In the genomic region with DNA sequence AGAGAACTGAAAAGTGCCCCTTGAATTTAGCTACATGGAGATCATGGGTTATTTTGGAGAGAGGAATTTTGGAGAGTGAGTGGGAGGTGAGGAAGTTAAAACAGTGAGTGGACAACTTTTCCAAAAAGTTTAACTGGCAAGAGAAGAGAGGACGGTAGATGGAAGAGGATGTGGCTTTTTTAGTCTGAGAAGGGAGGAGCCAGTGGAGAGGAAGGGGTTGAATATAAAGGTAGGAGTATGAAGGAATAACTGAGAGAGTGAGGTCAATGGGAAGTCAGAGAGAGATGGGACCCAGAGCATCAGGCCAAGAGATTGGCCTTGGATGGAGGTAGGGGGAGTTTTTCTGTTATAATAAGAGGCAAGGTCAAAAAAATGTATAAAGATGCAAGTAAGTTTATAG, we compare ENCODE assay signal across 16 cellular contexts.
DNase-seq lines count a peak whose midpoint lies in the region; ATAC-seq and TF ChIP-seq lines count a peak whose summit lies in the region.
"Had no signal": no experiment of that assay in that cellular context is flagged by ENCODE, and none has a peak within 500 bp of the region (broad histone marks: within the 10 kb centered on the region; RNA-seq: fewer than 3 reads in every experiment).

No MANE protein-coding gene starts in this region.

- in situ Hi-C loops in KBM-7 (cut with MboI; ENCODE audit: low pct_unique_long_range_greater_than_20kb, low sequenced_read_pairs) = loop anchor here (10.0 to 25.0 kb wide), 2 partner anchors 162 to 410 kb away; no protein-coding TSS in a partner anchor

- CTCF ChIA-PET in CD4-positive, alpha-beta T cell (lab: Charles Lee) = interaction anchor here (0.7 to 1.4 kb wide), 2 partner anchors 8 to 162 kb away, joined by 3 to 4 read pairs; no protein-coding TSS in a partner anchor

- no peak overlapping the region for H3K4me3 ChIP-seq in mesenchymal stem cell (ENCODE audit: insufficient read depth in 1 of 2, low read depth in 1 of 2, low read length in 2 of 2)
- H3K4me3 ChIP-seq: A549, GM12878, GM23248 had no signal

- H4K91ac ChIP-seq in mesenchymal stem cell (ENCODE audit: low read length) = no peak overlapping the region

- H3K4me3 Mint-ChIP-seq in activated naive CD8-positive, alpha-beta T cell treated with anti-CD3 and anti-CD28 coated beads, Interleukin-2, amount 10 ng/mL, durations not matched to agents 7 days and 5 days = no peak overlapping the region
- H3K4me3 Mint-ChIP-seq in activated naive CD8-positive, alpha-beta T cell treated with anti-CD3 and anti-CD28 coated beads for 36 hours = no peak overlapping the region
- no peak overlapping the region for H3K4me3 Mint-ChIP-seq in CD4-positive, alpha-beta T cell
- H3K4me3 Mint-ChIP-seq: CD14-positive monocyte, IgD-negative memory B cell had no signal

- no peak overlapping the region for H3K4ac ChIP-seq in mesenchymal stem cell (ENCODE audit: low read depth in 1 of 2, low read length in 2 of 2)

- H2BK5ac ChIP-seq in mesenchymal stem cell (ENCODE audit: low read depth, low read length, poor library complexity, severe bottlenecking) = no peak overlapping the region

- 93% methylated on average over 1 of the region's 1 CpG for WGBS in mesenchymal stem cell

- no peak overlapping the region for H3K23ac ChIP-seq in mesenchymal stem cell (ENCODE audit: low read length in 2 of 2)

- intact Hi-C loops in CD4-positive, alpha-beta T cell (cut with DNase I, micrococcal nuclease) = no loop called here

- peak; percentile 68 for ATAC-seq in activated naive CD8-positive, alpha-beta T cell treated with anti-CD3 and anti-CD28 coated beads, Interleukin-2, amount 10 ng/mL, durations not matched to agents 7 days and 5 days (ENCODE audit: low read depth)
- peak; percentile 55 for ATAC-seq in CD4-positive, alpha-beta T cell (ENCODE audit: poor library complexity)
- ATAC-seq: A549, HCT116 had no signal

- no peak for DNase-seq in activated naive CD8-positive, alpha-beta T cell treated with anti-CD3 and anti-CD28 coated beads, Interleukin-2, amount 10 ng/mL, durations not matched to agents 7 days and 5 days
- DNase-seq in activated naive CD8-positive, alpha-beta T cell treated with anti-CD3 and anti-CD28 coated beads for 36 hours = no peak
- no peak for DNase-seq in CD4-positive, alpha-beta T cell
- peak; percentile 28 for DNase-seq in KBM-7
- no peak for DNase-seq in mesenchymal stem cell
- DNase-seq in retina = no peak
- no peak for DNase-seq in NCI-H2227 treated with DMSO at 0.1 percent for 48 hours (lab: John Stamatoyannopoulos, UW)
- DNase-seq: BE2C, Calu3, DMS 273 treated with DMSO at 0.1 percent for 48 hours, GM23248 had no signal

- no peak overlapping the region for H3K4me2 ChIP-seq in mesenchymal stem cell (ENCODE audit: low read length, poor library complexity, severe bottlenecking)
- H3K4me2 ChIP-seq: A549 had no signal

- H2AK5ac ChIP-seq in mesenchymal stem cell (ENCODE audit: low read length, severe bottlenecking) = peak overlapping the region; percentile 65

- H2AFZ ChIP-seq in mesenchymal stem cell (ENCODE audit: low read depth, low read length) = no peak overlapping the region
- H2AFZ ChIP-seq: GM23248 had no signal

- H3K4me1 ChIP-seq in mesenchymal stem cell (ENCODE audit: control insufficient read depth, insufficient read depth, low read depth, low read length) = peaks cover 4% of the 10 kb centered on the region
- H3K4me1 ChIP-seq: BE2C had no signal

- no peaks in the 10 kb centered on the region for H3K27me3 Mint-ChIP-seq in activated naive CD8-positive, alpha-beta T cell treated with anti-CD3 and anti-CD28 coated beads, Interleukin-2, amount 10 ng/mL, durations not matched to agents 7 days and 5 days
- no peaks in the 10 kb centered on the region for H3K27me3 Mint-ChIP-seq in activated naive CD8-positive, alpha-beta T cell treated with anti-CD3 and anti-CD28 coated beads for 36 hours
- no peaks in the 10 kb centered on the region for H3K27me3 Mint-ChIP-seq in CD4-positive, alpha-beta T cell
- H3K27me3 Mint-ChIP-seq: IgD-negative memory B cell had no signal

- no peak overlapping the region for H2BK120ac ChIP-seq in mesenchymal stem cell (ENCODE audit: low read depth, low read length)

- no peaks in the 10 kb centered on the region for H3K9me3 ChIP-seq in CD4-positive, alpha-beta T cell (ENCODE audit: control insufficient read depth, low read length)
- H3K9me3 ChIP-seq in mesenchymal stem cell (ENCODE audit: control insufficient read depth, low read length) = no peaks in the 10 kb centered on the region
- H3K9me3 ChIP-seq: A549, BE2C had no signal

- H3K9ac ChIP-seq in mesenchymal stem cell (ENCODE audit: low read length) = no peak overlapping the region
- H3K9ac ChIP-seq: GM23248 had no signal

- no peak overlapping the region for H2BK12ac ChIP-seq in mesenchymal stem cell (ENCODE audit: low read length in 2 of 2)

- no peak overlapping the region for H3K14ac ChIP-seq in mesenchymal stem cell (ENCODE audit: low read length in 2 of 2)

- no peak overlapping the region for H3K27ac ChIP-seq in CD4-positive, alpha-beta T cell (ENCODE audit: low read depth, low read length)
- no peak overlapping the region for H3K27ac ChIP-seq in mesenchymal stem cell (ENCODE audit: low read length, poor library complexity, severe bottlenecking)
- H3K27ac ChIP-seq: A549, GM23248 had no signal

- POLR2A ChIA-PET in activated naive CD8-positive, alpha-beta T cell treated with anti-CD3 and anti-CD28 coated beads, Interleukin-2, amount 10 ng/mL, durations not matched to agents 7 days and 5 days (lab: Charles Lee) = interaction anchor here (1.1 to 2.3 kb wide), 2 partner anchors 63 to 115 kb away, joined by 3 to 14 read pairs; partner anchors contain the start of genes HNRNPA3 and NFE2L2
- POLR2A ChIA-PET in CD4-positive, alpha-beta T cell (lab: Charles Lee) = interaction anchor here (1.3 to 5.7 kb wide), 3 partner anchors 17 to 162 kb away, joined by 3 to 66 read pairs (median 14); partner anchors contain the start of gene NFE2L2

- H3K27me3 ChIP-seq in CD4-positive, alpha-beta T cell (ENCODE audit: control insufficient read depth, insufficient read depth, low read length) = no peaks in the 10 kb centered on the region
- no peaks in the 10 kb centered on the region for H3K27me3 ChIP-seq in mesenchymal stem cell (ENCODE audit: control insufficient read depth in 1 of 2, insufficient read depth in 1 of 2, low read length in 2 of 2)
- H3K27me3 ChIP-seq: BE2C had no signal

- H3K36me3 Mint-ChIP-seq in activated naive CD8-positive, alpha-beta T cell treated with anti-CD3 and anti-CD28 coated beads, Interleukin-2, amount 10 ng/mL, durations not matched to agents 7 days and 5 days = peaks cover 12% of the 10 kb centered on the region
- no peaks in the 10 kb centered on the region for H3K36me3 Mint-ChIP-seq in activated naive CD8-positive, alpha-beta T cell treated with anti-CD3 and anti-CD28 coated beads for 36 hours
- peaks cover 11% of the 10 kb centered on the region for H3K36me3 Mint-ChIP-seq in CD4-positive, alpha-beta T cell (ENCODE audit: low read depth)

- no peak for TF ChIP-seq CTCF in CD4-positive, alpha-beta T cell (IDR thresholded peaks at IDR 0.05)

- H4K8ac ChIP-seq in mesenchymal stem cell (ENCODE audit: low read length) = no peak overlapping the region

- no peaks in the 10 kb centered on the region for H3K9me3 Mint-ChIP-seq in activated naive CD8-positive, alpha-beta T cell treated with anti-CD3 and anti-CD28 coated beads, Interleukin-2, amount 10 ng/mL, durations not matched to agents 7 days and 5 days
- H3K9me3 Mint-ChIP-seq in activated naive CD8-positive, alpha-beta T cell treated with anti-CD3 and anti-CD28 coated beads for 36 hours = no peaks in the 10 kb centered on the region
- no peaks in the 10 kb centered on the region for H3K9me3 Mint-ChIP-seq in CD4-positive, alpha-beta T cell
- H3K9me3 Mint-ChIP-seq: IgD-negative memory B cell had no signal

- H3K27ac Mint-ChIP-seq in activated naive CD8-positive, alpha-beta T cell treated with anti-CD3 and anti-CD28 coated beads, Interleukin-2, amount 10 ng/mL, durations not matched to agents 7 days and 5 days = no peak overlapping the region
- H3K27ac Mint-ChIP-seq in activated naive CD8-positive, alpha-beta T cell treated with anti-CD3 and anti-CD28 coated beads for 36 hours = no peak overlapping the region
- H3K27ac Mint-ChIP-seq in CD4-positive, alpha-beta T cell = no peak overlapping the region
- H3K27ac Mint-ChIP-seq: CD14-positive monocyte, IgD-negative memory B cell had no signal

- no peak overlapping the region for H3K18ac ChIP-seq in mesenchymal stem cell (ENCODE audit: low read depth in 1 of 2, low read length in 2 of 2)

- H3K79me1 ChIP-seq in mesenchymal stem cell (replicated peaks; ENCODE audit: low read length, poor library complexity, severe bottlenecking) = no peaks in the 10 kb centered on the region

- peaks cover 14% of the 10 kb centered on the region for H3K4me1 Mint-ChIP-seq in activated naive CD8-positive, alpha-beta T cell treated with anti-CD3 and anti-CD28 coated beads, Interleukin-2, amount 10 ng/mL, durations not matched to agents 7 days and 5 days
- peaks cover 10% of the 10 kb centered on the region for H3K4me1 Mint-ChIP-seq in activated naive CD8-positive, alpha-beta T cell treated with anti-CD3 and anti-CD28 coated beads for 36 hours
- H3K4me1 Mint-ChIP-seq in CD4-positive, alpha-beta T cell (ENCODE audit: low read depth) = peaks cover 5% of the 10 kb centered on the region

- no peak overlapping the region for H2BK15ac ChIP-seq in mesenchymal stem cell (ENCODE audit: low read depth, poor library complexity, severe bottlenecking)

- peaks cover 7 to 8% of the 10 kb centered on the region in 2 experiments for H3K36me3 ChIP-seq in mesenchymal stem cell (ENCODE audit: control insufficient read depth in 1 of 2, insufficient read depth in 2 of 2, low read depth in 1 of 2, low read length in 2 of 2)
- H3K36me3 ChIP-seq: BE2C had no signal
